Comparison of ENCODE assay signal across 1 cellular context in genomic region chr16:51151951-51152663, GRCh38.
TF ChIP-seq lines count a peak whose summit lies in the region.

No MANE protein-coding gene starts in this region.

TF ChIP-seq in HepG2, 621 proteins besides CTCF, POLR2A, EP300 and RAD21 (continued from another document and continues in another):
- no peak for TF ChIP-seq ZNF710 (CRISPR knock-in tag; IDR thresholded peaks at IDR 0.05; ENCODE audit: borderline replicate concordance)
- peak; percentile 46; the same call in 1 of the 2 replicates for TF ChIP-seq HDAC2 (CRISPR knock-in tag; IDR thresholded peaks at IDR 0.05)
- 0 out of 2 replicates have a peak, but pooled peaks have one; percentile 2 for TF ChIP-seq MXD1 (CRISPR knock-in tag; IDR thresholded peaks at IDR 0.05)
- no peak for TF ChIP-seq BATF2 (CRISPR knock-in tag; IDR thresholded peaks at IDR 0.05)
- TF ChIP-seq POLR2AphosphoS2 (IDR thresholded peaks at IDR 0.05; ENCODE audit: low read depth, low read length) = no peak
- TF ChIP-seq ZNF441 (CRISPR knock-in tag; IDR thresholded peaks at IDR 0.05; ENCODE audit: borderline replicate concordance) = peak; percentile 97
- no peak; the same call in 1 of the 2 replicates for TF ChIP-seq CHD4 (IDR thresholded peaks at IDR 0.05; ENCODE audit: borderline replicate concordance, low read length)
- TF ChIP-seq ZNF850 (CRISPR knock-in tag; conservative IDR thresholded peaks at IDR 0.05) = 0 out of 2 replicates have a peak, but pooled peaks have one; percentile 50
- TF ChIP-seq HDAC6 (IDR thresholded peaks at IDR 0.05; ENCODE audit: low read depth, low read length) = no peak
- TF ChIP-seq ZFP90 (CRISPR knock-in tag; IDR thresholded peaks at IDR 0.05; ENCODE audit: borderline replicate concordance) = peak; percentile 30; the same call in 1 of the 2 replicates
- peak; percentile 27; the same call in 1 of the 2 replicates for TF ChIP-seq ZBTB7A (CRISPR knock-in tag; IDR thresholded peaks at IDR 0.05)
- peak; percentile 72 for TF ChIP-seq HNRNPUL1 (IDR thresholded peaks at IDR 0.05; ENCODE audit: low read depth, low read length)
- TF ChIP-seq NFYC (CRISPR knock-in tag; IDR thresholded peaks at IDR 0.05) = peak; percentile 85
- TF ChIP-seq ZBTB26 (CRISPR knock-in tag; IDR thresholded peaks at IDR 0.05; ENCODE audit: borderline replicate concordance) = no peak
- no peak; the same call in 1 of the 2 replicates for TF ChIP-seq ZNF574 (CRISPR knock-in tag; IDR thresholded peaks at IDR 0.05)
- no peak; the same call in 1 of the 2 replicates for TF ChIP-seq LCORL (IDR thresholded peaks at IDR 0.05)
- TF ChIP-seq LCORL (CRISPR knock-in tag; IDR thresholded peaks at IDR 0.05) = peak; percentile 80; the same call in 1 of the 2 replicates
- no peak for TF ChIP-seq ZBTB20 (CRISPR knock-in tag; IDR thresholded peaks at IDR 0.05; ENCODE audit: borderline replicate concordance, low read depth)
- TF ChIP-seq NRL (CRISPR knock-in tag; IDR thresholded peaks at IDR 0.05; ENCODE audit: borderline replicate concordance) = no peak
- TF ChIP-seq SP5 (CRISPR knock-in tag; IDR thresholded peaks at IDR 0.05; ENCODE audit: borderline replicate concordance, low read depth) = peak; percentile 77
- no peak for TF ChIP-seq ZNF782 (CRISPR knock-in tag; IDR thresholded peaks at IDR 0.05; ENCODE audit: borderline replicate concordance)
- TF ChIP-seq PATZ1 (CRISPR knock-in tag; IDR thresholded peaks at IDR 0.05) = peak; percentile 79
- no peak for TF ChIP-seq HNF4A (CRISPR knock-in tag; IDR thresholded peaks at IDR 0.05)
- peak; percentile 77 for TF ChIP-seq CCAR2 (optimal IDR thresholded peaks at IDR 0.05; ENCODE audit: low read depth, low read length)
- TF ChIP-seq REST (IDR thresholded peaks at IDR 0.05; ENCODE audit: borderline replicate concordance in 1 of 2, low read depth in 1 of 2, low read length in 2 of 2) = no peak
- peak; percentile 24; the same call in 1 of the 2 replicates for TF ChIP-seq KDM5A (IDR thresholded peaks at IDR 0.05; ENCODE audit: borderline replicate concordance, low read length)
- TF ChIP-seq SMYD3 (CRISPR knock-in tag; IDR thresholded peaks at IDR 0.05) = no peak
- no peak; the same call in 1 of the 2 replicates for TF ChIP-seq MTF2 (CRISPR knock-in tag; IDR thresholded peaks at IDR 0.05; ENCODE audit: borderline replicate concordance)
- TF ChIP-seq ELF1 (CRISPR knock-in tag; IDR thresholded peaks at IDR 0.05) = no peak
- no peak for TF ChIP-seq ETV6 (CRISPR knock-in tag; conservative IDR thresholded peaks at IDR 0.05)
- TF ChIP-seq REPIN1 (CRISPR knock-in tag; IDR thresholded peaks at IDR 0.05; ENCODE audit: borderline replicate concordance, low read depth) = 0 out of 2 replicates have a peak, but pooled peaks have one; percentile 17
- 0 out of 2 replicates have a peak, but pooled peaks have one; percentile 11 for TF ChIP-seq KAT7 (CRISPR knock-in tag; IDR thresholded peaks at IDR 0.05; ENCODE audit: borderline replicate concordance)
- no peak for TF ChIP-seq MBD4 (IDR thresholded peaks at IDR 0.05; ENCODE audit: borderline replicate concordance, low read length)
- peak; percentile 29 for TF ChIP-seq HNRNPL (IDR thresholded peaks at IDR 0.05; ENCODE audit: low read depth, low read length)
- no peak for TF ChIP-seq ZBTB1 (CRISPR knock-in tag; IDR thresholded peaks at IDR 0.05; ENCODE audit: borderline replicate concordance)
- 0 out of 2 replicates have a peak, but pooled peaks have one; percentile 3 for TF ChIP-seq CHCHD3 (CRISPR knock-in tag; IDR thresholded peaks at IDR 0.05)
- TF ChIP-seq RBM22 (optimal IDR thresholded peaks at IDR 0.05; ENCODE audit: low read length) = peak; percentile 92
- TF ChIP-seq XRCC5 (optimal IDR thresholded peaks at IDR 0.05; ENCODE audit: low read length) = peak; percentile 83
- TF ChIP-seq ZNF337 (CRISPR knock-in tag; IDR thresholded peaks at IDR 0.05; ENCODE audit: borderline replicate concordance, low read depth) = no peak
- 0 out of 2 replicates have a peak, but pooled peaks have one; percentile 17 for TF ChIP-seq ZBTB10 (CRISPR knock-in tag; IDR thresholded peaks at IDR 0.05; ENCODE audit: borderline replicate concordance)
- peak; percentile 12; the same call in 1 of the 2 replicates for TF ChIP-seq MTA1 (CRISPR knock-in tag; IDR thresholded peaks at IDR 0.05; ENCODE audit: borderline replicate concordance)
- TF ChIP-seq ZNF512B (CRISPR knock-in tag; IDR thresholded peaks at IDR 0.05; ENCODE audit: borderline replicate concordance) = no peak
- TF ChIP-seq SRSF1 (optimal IDR thresholded peaks at IDR 0.05; ENCODE audit: low read depth, low read length) = peak; percentile 83
